In the genomic region with DNA sequence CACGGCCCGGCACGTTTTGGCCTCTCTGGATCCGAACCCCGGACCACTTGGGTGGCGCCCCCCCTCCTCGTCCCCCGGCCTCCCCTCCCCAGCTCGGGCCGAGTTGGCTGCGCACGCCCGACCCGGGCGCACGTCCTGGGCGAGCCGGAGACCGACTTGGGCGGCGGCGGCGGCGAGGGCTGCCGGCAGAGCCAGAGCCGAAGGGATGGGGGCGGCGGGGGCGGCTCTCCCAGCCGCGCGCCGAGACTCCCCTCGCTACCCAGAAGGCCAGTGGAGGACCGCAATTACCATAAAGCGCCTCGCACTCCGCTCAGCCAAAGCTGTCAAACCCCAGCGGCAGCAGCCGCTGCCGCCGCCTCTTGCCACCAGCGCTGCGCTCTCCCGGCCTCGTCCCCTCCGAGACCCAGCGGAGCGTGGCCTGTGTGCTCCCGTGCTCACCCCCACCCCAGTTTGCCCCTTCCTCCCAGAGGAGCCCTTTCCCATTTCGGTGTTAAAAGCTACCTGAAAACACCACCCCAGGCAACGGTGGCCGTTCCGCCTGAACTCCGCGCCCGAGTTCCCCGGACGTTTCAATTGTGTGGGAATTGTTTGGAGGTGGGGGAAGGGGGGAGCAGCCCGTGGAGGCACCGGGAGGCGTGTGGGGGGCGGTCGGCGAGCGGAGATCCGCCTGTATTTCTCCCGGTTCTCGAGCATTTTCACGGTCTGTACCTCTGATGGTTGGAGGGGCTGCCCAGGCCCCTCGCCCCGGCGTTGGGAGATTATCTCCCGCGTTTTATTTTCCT, we compare ENCODE assay signal across 8 cellular contexts. TPM values are rescaled to one million over a fixed set of nuclear protein-coding genes. Genes with fewer than 3 reads are reported as not detected.
DNase-seq lines count a peak whose midpoint lies in the region; ATAC-seq and TF ChIP-seq lines count a peak whose summit lies in the region.

No MANE protein-coding gene starts in this region.

- peak overlapping the region; percentile 87 for H3K27ac ChIP-seq in C4-2B
- peak overlapping the region; percentile 87 to 93 (median 92) for H3K27ac ChIP-seq in esophagus muscularis mucosa (replicated peaks in 1 of 4)

- DNase-seq in NCI-H1092 (lab: John Stamatoyannopoulos, UW) (peak; percentile 73), esophagus muscularis mucosa (ENCODE audit: extremely low spot score) (no peak), nephron progenitor cell (peak; percentile 62), inferior parietal cortex (ENCODE audit: extremely low spot score) (no peak)
- peak; percentile 65 for DNase-seq in activated CD4-positive, alpha-beta T cell treated with anti-CD3 and anti-CD28 coated beads, Interleukin-2, amount 10 ng/mL, durations not matched to agents 7 days and 5 days

- no peak for TF ChIP-seq EP300 in esophagus muscularis mucosa (IDR thresholded peaks at IDR 0.05)

- no peaks in the 10 kb centered on the region for H3K27me3 Mint-ChIP-seq in activated CD4-positive, alpha-beta T cell treated with anti-CD3 and anti-CD28 coated beads, Interleukin-2, amount 10 ng/mL, durations not matched to agents 7 days and 5 days
- H3K27me3 Mint-ChIP-seq in nephron progenitor cell (ENCODE audit: low read depth, poor library complexity): peaks cover 15% of the 10 kb centered on the region

- TF ChIP-seq POLR2A in esophagus muscularis mucosa (IDR thresholded peaks at IDR 0.05; ENCODE audit: low read depth): no peak

- intact Hi-C loops in esophagus muscularis mucosa (cut with DNase I): loop anchor here (5.0 to 10.0 kb wide), 2 partner anchors 341 to 364 kb away; no protein-coding TSS in a partner anchor

- H3K9me3 ChIP-seq in esophagus muscularis mucosa: no peaks in the 10 kb centered on the region

- peak; percentile 23 for ATAC-seq in GM19023 (IDR thresholded peaks at IDR 0.05; ENCODE audit: unreplicated experiment)
- ATAC-seq in GM19395 (IDR thresholded peaks at IDR 0.05; ENCODE audit: unreplicated experiment): no peak

- peak overlapping the region; percentile 91 for H3K27ac Mint-ChIP-seq in activated CD4-positive, alpha-beta T cell treated with anti-CD3 and anti-CD28 coated beads, Interleukin-2, amount 10 ng/mL, durations not matched to agents 7 days and 5 days
- H3K27ac Mint-ChIP-seq in nephron progenitor cell: no peak overlapping the region

- peaks cover 20% of the 10 kb centered on the region for H3K4me1 Mint-ChIP-seq in activated CD4-positive, alpha-beta T cell treated with anti-CD3 and anti-CD28 coated beads, Interleukin-2, amount 10 ng/mL, durations not matched to agents 7 days and 5 days
- peaks cover 56% of the 10 kb centered on the region for H3K4me1 Mint-ChIP-seq in nephron progenitor cell

- H3K4me1 ChIP-seq in esophagus muscularis mucosa: peaks cover 4 to 91% (median 33%) of the 10 kb centered on the region in 4 donors

- no peaks in the 10 kb centered on the region for H3K36me3 ChIP-seq in esophagus muscularis mucosa

- H3K4me3 ChIP-seq in esophagus muscularis mucosa: peak overlapping the region; percentile 72 to 86 (median 76)

- H3K4me3 Mint-ChIP-seq in activated CD4-positive, alpha-beta T cell treated with anti-CD3 and anti-CD28 coated beads, Interleukin-2, amount 10 ng/mL, durations not matched to agents 7 days and 5 days: peak overlapping the region; percentile 80
- peak overlapping the region; percentile 81 for H3K4me3 Mint-ChIP-seq in nephron progenitor cell

- peaks cover 4% of the 10 kb centered on the region for H3K36me3 Mint-ChIP-seq in activated CD4-positive, alpha-beta T cell treated with anti-CD3 and anti-CD28 coated beads, Interleukin-2, amount 10 ng/mL, durations not matched to agents 7 days and 5 days (ENCODE audit: low read depth)
- no peaks in the 10 kb centered on the region for H3K36me3 Mint-ChIP-seq in nephron progenitor cell (ENCODE audit: low read depth)

- CTCF ChIA-PET in activated CD4-positive, alpha-beta T cell treated with anti-CD3 and anti-CD28 coated beads, Interleukin-2, amount 10 ng/mL, durations not matched to agents 7 days and 5 days (lab: Charles Lee): interaction anchor here (0.9 to 1.6 kb wide), 7 partner anchors 10 to 83 kb away, joined by 3 to 4 read pairs (median 3); no protein-coding TSS in a partner anchor

- no peaks in the 10 kb centered on the region for H3K9me3 Mint-ChIP-seq in activated CD4-positive, alpha-beta T cell treated with anti-CD3 and anti-CD28 coated beads, Interleukin-2, amount 10 ng/mL, durations not matched to agents 7 days and 5 days
- H3K9me3 Mint-ChIP-seq in nephron progenitor cell: peaks cover 11% of the 10 kb centered on the region

- POLR2A ChIA-PET in activated CD4-positive, alpha-beta T cell treated with anti-CD3 and anti-CD28 coated beads, Interleukin-2, amount 10 ng/mL, durations not matched to agents 7 days and 5 days (lab: Charles Lee): no interaction called here

- H3K27me3 ChIP-seq in esophagus muscularis mucosa: peaks cover 0 to 36% (median 0%) of the 10 kb centered on the region in 4 donors

- no peak for TF ChIP-seq CTCF in C4-2B (conservative IDR thresholded peaks at IDR 0.05)
- TF ChIP-seq CTCF in esophagus muscularis mucosa (IDR thresholded peaks at IDR 0.05): no peak
- TF ChIP-seq CTCF in nephron progenitor cell (IDR thresholded peaks at IDR 0.05): no peak

- WGBS in esophagus muscularis mucosa: 5% methylated on average over 33 of the region's 75 CpGs

RNA-seq across cellular contexts. Expression of a gene that starts 0.7 kb away (rescaled TPM):
- 10 to 100 TPM; 53.1 to 54.9 TPM for total RNA-seq in activated CD4-positive, alpha-beta T cell treated with anti-CD3 and anti-CD28 coated beads, Interleukin-2, amount 10 ng/mL, durations not matched to agents 7 days and 5 days
- total RNA-seq in esophagus muscularis mucosa: 10 to 100 TPM; 19.9 to 32.5 (median 26.0) TPM

Comparison
In these comparisons a context has a peak if more than half of its experiments do, and no peak if none do; other contexts are left out.
1. DNase-seq: peak in NCI-H1092 (single experiment), activated CD4-positive, alpha-beta T cell treated with anti-CD3 and anti-CD28 coated beads, Interleukin-2, amount 10 ng/mL, durations not matched to agents 7 days and 5 days (single experiment) and nephron progenitor cell (single experiment); none in esophagus muscularis mucosa (single experiment) and inferior parietal cortex (single experiment).